Comparison of ENCODE assay signal across 11 cellular contexts in the genomic region with DNA sequence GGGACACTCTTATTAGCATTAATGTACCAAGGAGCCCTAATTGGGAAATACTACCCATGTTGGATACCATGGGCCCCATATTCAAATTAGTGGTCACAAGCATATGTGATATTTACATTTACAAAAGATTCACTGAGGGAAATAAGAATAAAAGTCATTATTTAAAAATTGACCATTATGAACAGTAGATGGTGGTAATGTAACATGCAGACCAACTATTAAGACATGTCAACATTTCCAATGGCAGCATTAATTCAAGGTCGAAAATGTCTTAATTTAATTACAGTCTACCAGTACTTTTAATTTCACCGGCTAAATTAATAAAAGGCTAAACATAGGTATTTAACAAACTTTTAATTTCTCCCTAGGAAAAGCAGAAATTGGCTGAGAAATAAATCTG. TPM values are rescaled to one million over a fixed set of nuclear protein-coding genes. Genes with fewer than 3 reads are reported as not detected.
DNase-seq lines count a peak whose midpoint lies in the region; ATAC-seq and TF ChIP-seq lines count a peak whose summit lies in the region.
"Had no signal": no experiment of that assay in that cellular context is flagged by ENCODE, and none has a peak within 500 bp of the region (broad histone marks: within the 10 kb centered on the region; RNA-seq: fewer than 3 reads in every experiment).

No MANE protein-coding gene starts in this region.

- TF ChIP-seq CTCF in left ventricle myocardium inferior (IDR thresholded peaks at IDR 0.05; ENCODE audit: borderline replicate concordance) (peak; percentile 66), right atrium auricular region (IDR thresholded peaks at IDR 0.05) (peak in 1 of 2 donors; percentile 69), fibroblast of pulmonary artery (IDR thresholded peaks at IDR 0.05; ENCODE audit: low read length, missing control alignments) (peak; percentile 51)

- intact Hi-C loops in left ventricle myocardium inferior (cut with micrococcal nuclease) = no loop called here

- H3K27ac ChIP-seq in left ventricle myocardium inferior (replicated peaks) (no peak overlapping the region), right atrium auricular region (no peak overlapping the region)
- H3K27ac ChIP-seq: stomach had no signal

- DNase-seq in left ventricle myocardium inferior (no peak), right atrium auricular region (ENCODE audit: low spot score) (no peak), RPMI7951 (ENCODE audit: low read depth) (peak; percentile 13), fibroblast of pulmonary artery (ENCODE audit: low read depth) (peak; percentile 61), HPDE6-E6E7 (ENCODE audit: extremely low spot score) (no peak), activated gamma-delta T cell (lab: John Stamatoyannopoulos, UW) (no peak), ecto neural progenitor cell (ENCODE audit: low spot score) (no peak)
- DNase-seq: activated CD8-positive, alpha-beta memory T cell treated with anti-CD3 and anti-CD28 coated beads, Interleukin-2, amount 10 ng/mL, durations not matched to agents 7 days and 5 days; stimulated activated CD4-positive, alpha-beta T cell treated with anti-CD3 and anti-CD28 coated beads, Interleukin-12 subunit alpha, Interleukin-12 subunit beta, amount 100 ng/mL, for 4 hours; stomach had no signal

- H3K4me1 ChIP-seq in left ventricle myocardium inferior (no peaks in the 10 kb centered on the region), right atrium auricular region (no peaks in the 10 kb centered on the region)
- H3K4me1 ChIP-seq: stomach had no signal

- no peaks in the 10 kb centered on the region for H3K36me3 ChIP-seq in left ventricle myocardium inferior
- H3K36me3 ChIP-seq in right atrium auricular region = no peaks in the 10 kb centered on the region

- ATAC-seq in HG03095 (IDR thresholded peaks at IDR 0.05; ENCODE audit: unreplicated experiment) = no peak
- ATAC-seq: activated CD8-positive, alpha-beta memory T cell treated with anti-CD3 and anti-CD28 coated beads, Interleukin-2, amount 10 ng/mL, durations not matched to agents 7 days and 5 days had no signal

- H3K27me3 ChIP-seq in left ventricle myocardium inferior (ENCODE audit: low read depth) (no peaks in the 10 kb centered on the region), right atrium auricular region (no peaks in the 10 kb centered on the region)
- H3K27me3 ChIP-seq: stomach had no signal

- H3K9me3 ChIP-seq in left ventricle myocardium inferior (replicated peaks) = no peaks in the 10 kb centered on the region
- H3K9me3 ChIP-seq in right atrium auricular region = no peaks in the 10 kb centered on the region
- H3K9me3 ChIP-seq: stomach had no signal

- H3K4me3 ChIP-seq in left ventricle myocardium inferior (no peak overlapping the region), right atrium auricular region (no peak overlapping the region), fibroblast of pulmonary artery (replicated peaks; ENCODE audit: low read depth, low read length) (no peak overlapping the region)
- H3K4me3 ChIP-seq: stomach had no signal

RNA-seq across cellular contexts. Expression of a gene that starts 26.3 kb away (rescaled TPM):
- total RNA-seq in left ventricle myocardium inferior (1.3 TPM), right atrium auricular region (1 to 10 TPM; 2.0 to 2.2 TPM)
- total RNA-seq in RPMI7951 (2014; rRNA removed; shearing (Covaris generic)) = 4.0 and 5.0 TPM in 2 replicates

RNA-seq across cellular contexts. Expression of a gene that starts 26.4 kb away (rescaled TPM):
- total RNA-seq in left ventricle myocardium inferior (4.0 TPM), right atrium auricular region (1 to 10 TPM; 1.2 to 2.6 TPM)
- total RNA-seq in RPMI7951 (2014; rRNA removed; shearing (Covaris generic)) = 11.1 and 11.5 TPM in 2 replicates

Comparison
In these comparisons a context has a peak if more than half of its experiments do, and no peak if none do; other contexts are left out.
1. DNase-seq: peak in RPMI7951 (single experiment) and fibroblast of pulmonary artery (single experiment); none in left ventricle myocardium inferior (single experiment), right atrium auricular region (single experiment), HPDE6-E6E7 (single experiment), activated gamma-delta T cell (single experiment) and ecto neural progenitor cell (single experiment).